Comparison of ENCODE assay signal across 14 cellular contexts in the genomic region with DNA sequence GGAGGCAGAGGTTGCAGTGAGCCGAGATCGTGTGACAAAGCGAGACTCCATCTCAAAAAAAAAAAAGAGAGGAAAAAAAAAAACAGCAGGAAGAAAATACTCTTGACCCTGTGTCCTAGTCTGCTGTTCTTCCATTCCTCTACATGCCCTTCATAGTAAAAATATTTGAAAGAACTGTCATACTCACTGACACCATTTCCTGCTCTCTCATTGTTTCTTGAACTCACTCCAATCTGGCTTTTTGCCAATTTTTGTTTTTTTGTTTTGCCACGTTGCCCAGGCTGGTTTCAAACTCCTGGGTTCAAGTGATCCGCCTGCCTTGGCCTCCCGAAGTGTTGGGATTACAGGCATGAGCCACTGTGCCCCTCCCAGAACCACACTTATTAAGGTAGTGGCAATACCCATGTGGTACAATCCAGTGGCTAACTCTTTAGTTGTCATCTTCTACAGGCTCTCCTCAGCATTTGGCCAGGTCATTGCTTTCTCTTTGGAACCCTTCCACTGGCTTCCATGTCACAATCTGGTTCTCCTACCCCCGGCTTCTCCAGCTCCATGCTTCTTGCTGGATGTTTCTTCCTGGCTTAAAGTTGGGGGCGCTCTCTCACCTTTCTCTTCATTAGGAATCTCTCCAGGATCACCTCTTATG. TPM values are rescaled to one million over a fixed set of nuclear protein-coding genes. Genes with fewer than 3 reads are reported as not detected.
DNase-seq lines count a peak whose midpoint lies in the region; ATAC-seq and TF ChIP-seq lines count a peak whose summit lies in the region.
"Had no signal": no experiment of that assay in that cellular context is flagged by ENCODE, and none has a peak within 500 bp of the region (broad histone marks: within the 10 kb centered on the region; RNA-seq: fewer than 3 reads in every experiment).

No MANE protein-coding gene starts in this region.

- H3K4me1 ChIP-seq in body of pancreas (no peaks in the 10 kb centered on the region), mucosa of descending colon (ENCODE audit: low read depth) (no peaks in the 10 kb centered on the region)
- H3K4me1 ChIP-seq: BLaER1 treated with 17β-estradiol and CSF1 and Interleukin-3, amounts not matched to agents 10 nM and 100 nM; testis had no signal

- ATAC-seq in body of pancreas (peak; percentile 48), left ventricle myocardium superior (peak; percentile 70), GM19351 (IDR thresholded peaks at IDR 0.05; ENCODE audit: unreplicated experiment) (no peak), mucosa of descending colon (no peak)
- ATAC-seq: activated CD4-positive, CD25-positive, alpha-beta regulatory T cell treated with anti-CD3 and anti-CD28 coated beads, Interleukin-2, amount 50 U/mL, for 24 hours had no signal

- intact Hi-C loops in body of pancreas (cut with DNase I) (no loop called here), left ventricle myocardium superior (cut with micrococcal nuclease) (no loop called here), mucosa of descending colon (cut with DNase I, micrococcal nuclease) (no loop called here)

- H3K4me3 ChIP-seq in body of pancreas (no peak overlapping the region), mucosa of descending colon (no peak overlapping the region)
- H3K4me3 ChIP-seq: BLaER1 treated with 17β-estradiol and CSF1 and Interleukin-3, amounts not matched to agents 10 nM and 100 nM; testis had no signal

- H3K36me3 ChIP-seq in body of pancreas (replicated peaks in 1 of 2; ENCODE audit: insufficient read depth in 1 of 2, low read depth in 2 of 2) = no peaks in the 10 kb centered on the region
- no peaks in the 10 kb centered on the region for H3K36me3 ChIP-seq in mucosa of descending colon (ENCODE audit: low read depth)
- H3K36me3 ChIP-seq: BLaER1 treated with 17β-estradiol and CSF1 and Interleukin-3, amounts not matched to agents 10 nM and 100 nM had no signal

- peak; percentile 55 for DNase-seq in A172 (ENCODE audit: low spot score)
- DNase-seq in HS-5 (ENCODE audit: low read depth) = peak; percentile 50
- no peak for DNase-seq in body of pancreas
- no peak for DNase-seq in left ventricle myocardium superior
- DNase-seq in mucosa of descending colon = no peak
- DNase-seq in activated CD4-positive, CD25-positive, alpha-beta regulatory T cell treated with anti-CD3 and anti-CD28 coated beads, Interleukin-2, amount 50 U/mL, for 72 hours = no peak
- DNase-seq in NCI-H2171 treated with DMSO at 0.1 percent for 48 hours (lab: John Stamatoyannopoulos, UW) = no peak
- DNase-seq: effector CD8-positive, alpha-beta T cell; NCI-H2081; occipital lobe; testis had no signal

- H3K27me3 ChIP-seq in body of pancreas = no peaks in the 10 kb centered on the region
- H3K27me3 ChIP-seq: BLaER1 treated with 17β-estradiol and CSF1 and Interleukin-3, amounts not matched to agents 10 nM and 100 nM; testis had no signal

- TF ChIP-seq CTCF in body of pancreas (IDR thresholded peaks at IDR 0.05) (no peak), mucosa of descending colon (IDR thresholded peaks at IDR 0.05) (no peak)

- H3K9me3 ChIP-seq in body of pancreas (no peaks in the 10 kb centered on the region), mucosa of descending colon (peaks cover 4% of the 10 kb centered on the region)
- H3K9me3 ChIP-seq: testis had no signal

- no peak overlapping the region for H3K27ac ChIP-seq in body of pancreas
- H3K27ac ChIP-seq: BLaER1 treated with 17β-estradiol and CSF1 and Interleukin-3, amounts not matched to agents 10 nM and 100 nM; testis had no signal

- TF ChIP-seq POLR2A in body of pancreas (IDR thresholded peaks at IDR 0.05) = no peak

- WGBS in body of pancreas, 2 donors = 72 to 81% methylated on average over 8 of the region's 8 CpGs

RNA-seq across cellular contexts. Expression of a gene that starts 12.9 kb away (rescaled TPM):
- total RNA-seq in A172 (2014; rRNA removed; shearing (Covaris generic)) = 22.3 and 23.3 TPM in 2 replicates
- total RNA-seq in body of pancreas = 10 to 100 TPM in 1 of 2 donors, 1 to 10 TPM in 1; 9.9 to 36.6 TPM
- 51.4 TPM for total RNA-seq in left ventricle myocardium superior
- total RNA-seq in mucosa of descending colon = 10 to 100 TPM; 35.2 to 89.2 (median 40.6) TPM

Comparison
In these comparisons a context has a peak if more than half of its experiments do, and no peak if none do; other contexts are left out.
1. DNase-seq: peak in A172 (single experiment) and HS-5 (single experiment); none in body of pancreas (0 of 4), left ventricle myocardium superior (single experiment), mucosa of descending colon (0 of 3), activated CD4-positive, CD25-positive, alpha-beta regulatory T cell treated with anti-CD3 and anti-CD28 coated beads, Interleukin-2, amount 50 U/mL, for 72 hours (single experiment) and NCI-H2171 treated with DMSO at 0.1 percent for 48 hours (single experiment).
2. ATAC-seq: peak in body of pancreas (single experiment) and left ventricle myocardium superior (single experiment); none in GM19351 (single experiment) and mucosa of descending colon (single experiment).